2 cellular contexts compared by ENCODE assay signal in genomic region chr3:172844428-172844827, GRCh38.
TF ChIP-seq lines count a peak whose summit lies in the region.

No MANE protein-coding gene starts in this region.

TF ChIP-seq in HEK293, 187 proteins besides CTCF, POLR2A, EP300 and RAD21 (continued from another document):
- TF ChIP-seq YY1 (tag by site-specific recombination; IDR thresholded peaks at IDR 0.05), result no peak

TF ChIP-seq in K562, 482 proteins besides CTCF, POLR2A, EP300 and RAD21 (continued from another document):
- TF ChIP-seq CCNT2 (IDR thresholded peaks at IDR 0.05; ENCODE audit: borderline replicate concordance, extremely low read depth, insufficient read length, low read depth, low read length), result peak; percentile 33
- TF ChIP-seq GATA2 (CRISPR knock-in tag; IDR thresholded peaks at IDR 0.05), result no peak
- peak; percentile 72 for TF ChIP-seq SOX6 (IDR thresholded peaks at IDR 0.05)
- TF ChIP-seq CBFA2T3 (IDR thresholded peaks at IDR 0.05), result peak; percentile 72
- peak; percentile 32; the same call in 1 of the 2 replicates for TF ChIP-seq MECOM (CRISPR knock-in tag; IDR thresholded peaks at IDR 0.05)
- TF ChIP-seq MEIS2 (IDR thresholded peaks at IDR 0.05; ENCODE audit: partially characterized antibody), result peak; percentile 89
- peak; percentile 44; the same call in 1 of the 2 replicates for TF ChIP-seq ZKSCAN8 (CRISPR knock-in tag; IDR thresholded peaks at IDR 0.05)
- no peak for TF ChIP-seq NCOA1 (IDR thresholded peaks at IDR 0.05; ENCODE audit: low read depth)
- no peak for TF ChIP-seq PBX2 (CRISPR knock-in tag; IDR thresholded peaks at IDR 0.05; ENCODE audit: low read depth)
- TF ChIP-seq PBX2 (tag; conservative IDR thresholded peaks at IDR 0.05; ENCODE audit: low read depth), result peak; percentile 83
- TF ChIP-seq ZNF764 (CRISPR knock-in tag; IDR thresholded peaks at IDR 0.05; ENCODE audit: low read depth), result no peak
- TF ChIP-seq SMARCA4 (IDR thresholded peaks at IDR 0.05), result 0 out of 2 replicates have a peak, but pooled peaks have one; percentile 24
- peak; percentile 58 for TF ChIP-seq ARID1B (IDR thresholded peaks at IDR 0.05)
- peak in 1 of 2 experiments; percentile 61; a peak in 1 of 4 replicates for TF ChIP-seq RCOR1 (IDR thresholded peaks at IDR 0.05; ENCODE audit: borderline replicate concordance in 1 of 2, low read depth in 2 of 2, low read length in 2 of 2)
- peak; percentile 35; the same call in 1 of the 2 replicates for TF ChIP-seq TAL1 (IDR thresholded peaks at IDR 0.05)
- peak; percentile 14; the same call in 1 of the 2 replicates for TF ChIP-seq ESRRA (IDR thresholded peaks at IDR 0.05; ENCODE audit: borderline replicate concordance, low read depth)
- peak; percentile 84 for TF ChIP-seq CTBP1 (IDR thresholded peaks at IDR 0.05; ENCODE audit: borderline replicate concordance)
- peak; percentile 59 for TF ChIP-seq CBFA2T2 (conservative IDR thresholded peaks at IDR 0.05)
- peak; percentile 20; the same call in 1 of the 2 replicates for TF ChIP-seq JUND (IDR thresholded peaks at IDR 0.05; ENCODE audit: borderline replicate concordance, low read depth, low read length)
- no peak for TF ChIP-seq JUND (tag; IDR thresholded peaks at IDR 0.05; ENCODE audit: borderline replicate concordance, low read depth, low read length)
- TF ChIP-seq KDM1A (IDR thresholded peaks at IDR 0.05), result 0 out of 4 replicates have a peak, but pooled peaks of 1 of the 2 experiments have one; percentile 39
- 0 out of 2 replicates have a peak, but pooled peaks have one; percentile 31 for TF ChIP-seq DPF2 (IDR thresholded peaks at IDR 0.05)
- TF ChIP-seq ZBTB12 (CRISPR knock-in tag; IDR thresholded peaks at IDR 0.05), result no peak
- no peak for TF ChIP-seq RUNX1 (IDR thresholded peaks at IDR 0.05; ENCODE audit: low read depth)
